Comparison of ENCODE assay signal across 8 cellular contexts in genomic region chr22:22397292-22397870, GRCh38.
DNase-seq lines count a peak whose midpoint lies in the region; ATAC-seq and TF ChIP-seq lines count a peak whose summit lies in the region.

No MANE protein-coding gene starts in this region.

- H3K27ac ChIP-seq in C4-2B = peak overlapping the region; percentile 32
- peak overlapping the region; percentile 92 for H3K27ac ChIP-seq in endodermal cell (ENCODE audit: low read depth, low read length)

- H3K27me3 ChIP-seq in endodermal cell (ENCODE audit: control insufficient read depth, insufficient read depth, low read length, poor library complexity, severe bottlenecking) = peaks cover 100% of the 10 kb centered on the region

- DNase-seq in LoVo (ENCODE audit: low spot score) (peak; percentile 48), endodermal cell (peak; percentile 70), naive B cell (no peak), DMS114 treated with DMSO at 0.1 percent for 48 hours (lab: John Stamatoyannopoulos, UW; ENCODE audit: unreplicated experiment) (no peak), CD1c-positive myeloid dendritic cell (ENCODE audit: extremely low spot score) (no peak)
- DNase-seq in activated CD4-positive, alpha-beta T cell treated with anti-CD3 and anti-CD28 coated beads, Interleukin-2, amount 50 U/mL, for 4 hours = no peak

- H3K27ac Mint-ChIP-seq in endodermal cell (no peak overlapping the region), naive B cell (peak overlapping the region; percentile 20 to 83 (median 30))

- 66 to 72% methylated on average over 4 to 6 of the region's 6 CpGs for WGBS in endodermal cell (ENCODE audit: insufficient coverage in 1 of 2, insufficient read length in 1 of 2), 2 experiments

- H3K9me3 Mint-ChIP-seq in endodermal cell (peaks cover 5% of the 10 kb centered on the region), naive B cell (peaks cover 0 to 6% (median 5%) of the 10 kb centered on the region in 7 donors)

- no peaks in the 10 kb centered on the region for H3K4me1 ChIP-seq in endodermal cell (ENCODE audit: control insufficient read depth, insufficient read depth, low read length)

- ATAC-seq in naive B cell (ENCODE audit: low read depth in 2 of 2) = no peak
- no peak for ATAC-seq in HG03045 (IDR thresholded peaks at IDR 0.05; ENCODE audit: unreplicated experiment)

- H3K9ac ChIP-seq in endodermal cell (ENCODE audit: extremely low read depth, low read length, poor library complexity, severe bottlenecking) = no peak overlapping the region

- H3K27me3 Mint-ChIP-seq in endodermal cell (ENCODE audit: insufficient read depth) (peaks cover 97% of the 10 kb centered on the region), naive B cell (no peaks in the 10 kb centered on the region)

- no peak overlapping the region for H3K4me3 ChIP-seq in endodermal cell (ENCODE audit: low read length)

- peaks cover 9% of the 10 kb centered on the region for H3K9me3 ChIP-seq in endodermal cell (ENCODE audit: control insufficient read depth, low read length)

- H3K36me3 Mint-ChIP-seq in endodermal cell (ENCODE audit: low read depth) (no peaks in the 10 kb centered on the region), naive B cell (no peaks in the 10 kb centered on the region)

- TF ChIP-seq CTCF in C4-2B (conservative IDR thresholded peaks at IDR 0.05) (no peak; the same call in 1 of the 2 replicates), endodermal cell (conservative IDR thresholded peaks at IDR 0.05) (peak; percentile 69)

- H3K4me1 Mint-ChIP-seq in endodermal cell (no peaks in the 10 kb centered on the region), naive B cell (peaks cover 43 to 49% (median 45%) of the 10 kb centered on the region in 3 donors)

- H3K4me3 Mint-ChIP-seq in endodermal cell = no peak overlapping the region
- H3K4me3 Mint-ChIP-seq in naive B cell = peak overlapping the region in 2 of 8 donors; percentile 37 to 47

- H3K36me3 ChIP-seq in endodermal cell (ENCODE audit: control insufficient read depth, insufficient read depth, low read length) = no peaks in the 10 kb centered on the region

Comparison
In these comparisons a context has a peak if more than half of its experiments do, and no peak if none do; other contexts are left out.
1. DNase-seq: peak in LoVo (single experiment) and endodermal cell (single experiment); none in naive B cell (single experiment), DMS114 treated with DMSO at 0.1 percent for 48 hours (single experiment), CD1c-positive myeloid dendritic cell (single experiment) and activated CD4-positive, alpha-beta T cell treated with anti-CD3 and anti-CD28 coated beads, Interleukin-2, amount 50 U/mL, for 4 hours (0 of 2).